16 cellular contexts compared by ENCODE assay signal in the genomic region with DNA sequence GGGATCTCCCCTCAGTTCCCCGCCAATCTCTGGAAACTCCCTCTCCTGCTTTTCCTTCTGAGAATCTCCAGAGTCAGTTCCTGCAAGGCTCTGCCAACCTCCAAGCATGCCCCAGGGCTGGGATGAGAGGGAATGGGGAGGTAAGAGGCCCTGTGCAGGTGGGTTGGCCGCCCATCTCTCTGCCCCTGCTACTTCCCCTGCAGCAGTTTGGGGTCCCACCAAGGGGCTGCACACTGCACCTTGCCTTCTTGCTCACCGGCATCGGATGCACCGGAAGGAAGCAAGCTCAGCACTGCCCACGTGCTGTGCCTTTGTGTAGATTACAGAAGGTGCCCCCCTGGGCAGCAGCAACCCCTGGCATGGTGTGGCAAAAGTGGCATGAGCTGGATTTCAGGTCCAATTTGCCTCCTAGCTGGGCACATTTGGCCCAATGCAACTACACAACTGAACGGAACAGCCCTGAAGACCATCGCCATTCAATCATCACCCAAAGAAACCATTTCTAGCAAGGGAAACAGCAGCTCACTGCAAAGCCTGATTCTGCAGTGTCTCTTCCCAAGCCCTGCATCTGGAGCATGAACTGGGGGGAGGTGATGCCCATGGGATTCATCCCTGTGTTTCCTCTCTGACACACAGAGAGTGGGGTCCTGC.
"Had no signal": no experiment of that assay in that cellular context is flagged by ENCODE, and none has a peak within 500 bp of the region (broad histone marks: within the 10 kb centered on the region; RNA-seq: fewer than 3 reads in every experiment).

No MANE protein-coding gene starts in this region.

- DNase-seq: activated CD4-positive, CD25-positive, alpha-beta regulatory T cell; activated naive CD4-positive, alpha-beta T cell treated with Interleukin-2 at 50 U/mL for 16 hours; activated naive CD8-positive, alpha-beta T cell treated with anti-CD3 and anti-CD28 coated beads, Interleukin-2, amount 10 ng/mL, durations not matched to agents 7 days and 5 days; activated T-cell treated with anti-CD3 and anti-CD28 coated beads, Interleukin-2, amount 50 U/mL, for 24 hours; dorsolateral prefrontal cortex; foreskin melanocyte; glutamatergic neuron; hippocampal formation; left colon; mammary epithelial cell; right cardiac atrium; SK-N-SH; stimulated activated naive CD8-positive, alpha-beta T cell treated with anti-CD3 and anti-CD28 coated beads, Interleukin-15, amount 100 ng/mL, for 72 hours; T-helper 9 cell; trophoblast cell had no signal

- ATAC-seq: left colon; right cardiac atrium; stimulated activated naive CD8-positive, alpha-beta T cell treated with anti-CD3 and anti-CD28 coated beads, Interleukin-15, amount 100 ng/mL, for 72 hours had no signal

- H3K9me3 Mint-ChIP-seq: activated naive CD8-positive, alpha-beta T cell treated with anti-CD3 and anti-CD28 coated beads, Interleukin-2, amount 10 ng/mL, durations not matched to agents 7 days and 5 days; activated T-cell treated with anti-CD3 and anti-CD28 coated beads, Interleukin-2, amount 50 U/mL, for 24 hours; activated T-helper 2 cell treated with anti-CD3 and anti-CD28 coated beads, Interferon-gamma antibody, Interleukin-2, Interleukin-4, amounts not matched to agents 10 μg/mL and 5 μg/mL and 100 μg/mL, durations not matched to agents 14 hours and 24 hours and 36 hours; stimulated activated naive CD8-positive, alpha-beta T cell treated with anti-CD3 and anti-CD28 coated beads, Interleukin-15, amount 100 ng/mL, for 72 hours had no signal

- H3K4me1 Mint-ChIP-seq: activated naive CD8-positive, alpha-beta T cell treated with anti-CD3 and anti-CD28 coated beads, Interleukin-2, amount 10 ng/mL, durations not matched to agents 7 days and 5 days; stimulated activated naive CD8-positive, alpha-beta T cell treated with anti-CD3 and anti-CD28 coated beads, Interleukin-15, amount 100 ng/mL, for 72 hours had no signal

- H3K36me3 Mint-ChIP-seq: activated naive CD8-positive, alpha-beta T cell treated with anti-CD3 and anti-CD28 coated beads, Interleukin-2, amount 10 ng/mL, durations not matched to agents 7 days and 5 days had no signal

- H3K27ac Mint-ChIP-seq: activated naive CD8-positive, alpha-beta T cell treated with anti-CD3 and anti-CD28 coated beads, Interleukin-2, amount 10 ng/mL, durations not matched to agents 7 days and 5 days; activated T-cell treated with anti-CD3 and anti-CD28 coated beads, Interleukin-2, amount 50 U/mL, for 24 hours; activated T-helper 2 cell treated with anti-CD3 and anti-CD28 coated beads, Interferon-gamma antibody, Interleukin-2, Interleukin-4, amounts not matched to agents 10 μg/mL and 5 μg/mL and 100 μg/mL, durations not matched to agents 14 hours and 24 hours and 36 hours; stimulated activated naive CD8-positive, alpha-beta T cell treated with anti-CD3 and anti-CD28 coated beads, Interleukin-15, amount 100 ng/mL, for 72 hours had no signal

- H3K4me3 Mint-ChIP-seq: activated naive CD8-positive, alpha-beta T cell treated with anti-CD3 and anti-CD28 coated beads, Interleukin-2, amount 10 ng/mL, durations not matched to agents 7 days and 5 days; activated T-cell treated with anti-CD3 and anti-CD28 coated beads, Interleukin-2, amount 50 U/mL, for 24 hours; stimulated activated naive CD8-positive, alpha-beta T cell treated with anti-CD3 and anti-CD28 coated beads, Interleukin-15, amount 100 ng/mL, for 72 hours had no signal
